ENCODE assay signal across 9 cellular contexts in the genomic region with DNA sequence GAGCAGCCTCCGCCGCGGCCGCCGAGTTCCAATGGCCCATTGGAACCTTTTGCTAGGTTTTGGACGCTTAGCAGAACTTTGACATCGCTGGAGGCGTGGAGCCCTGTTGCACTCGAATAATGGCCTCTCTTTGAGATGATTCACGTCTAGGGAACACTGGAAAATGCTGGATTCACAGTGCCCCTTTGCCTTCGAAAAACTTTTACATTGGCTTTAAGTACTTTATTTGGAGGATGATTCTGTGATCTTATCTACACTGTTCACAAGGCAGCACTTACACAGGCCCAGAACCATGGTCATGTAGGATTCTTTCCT. TPM values are rescaled to one million over a fixed set of nuclear protein-coding genes. Genes with fewer than 3 reads are reported as not detected.
A peak's percentile ranks its signal among the peaks of the same experiment; 100 is the strongest.
DNase-seq lines count a peak whose midpoint lies in the region; ATAC-seq and TF ChIP-seq lines count a peak whose summit lies in the region.
"Had no signal": no experiment of that assay in that cellular context is flagged by ENCODE, and none has a peak within 500 bp of the region (broad histone marks: within the 10 kb centered on the region; RNA-seq: fewer than 3 reads in every experiment).

No MANE protein-coding gene starts in this region.

- ATAC-seq in aorta (ENCODE audit: low FRiP score): no peak

- peak overlapping the region; percentile 84 for H3K9ac ChIP-seq in mesendoderm (ENCODE audit: low read length)

- no peaks in the 10 kb centered on the region for H3K36me3 ChIP-seq in left ventricle myocardium inferior
- no peaks in the 10 kb centered on the region for H3K36me3 ChIP-seq in mesendoderm (ENCODE audit: control insufficient read depth, insufficient read depth, low read length)
- H3K36me3 ChIP-seq in aorta (ENCODE audit: control insufficient read depth in 1 of 2, insufficient read depth in 2 of 2, low read length in 1 of 2): no peaks in the 10 kb centered on the region

- H2BK5ac ChIP-seq in mesendoderm (ENCODE audit: low read length): no peak overlapping the region

- H3K18ac ChIP-seq in mesendoderm (ENCODE audit: low read length): peak overlapping the region; percentile 63

- H3K9me3 Mint-ChIP-seq in chondrocyte (ENCODE audit: low read depth): no peaks in the 10 kb centered on the region
- H3K9me3 Mint-ChIP-seq: activated naive CD4-positive, alpha-beta T cell treated with anti-CD3 and anti-CD28 coated beads for 36 hours had no signal

- TF ChIP-seq CTCF in left ventricle myocardium inferior (IDR thresholded peaks at IDR 0.05; ENCODE audit: borderline replicate concordance): no peak
- TF ChIP-seq CTCF in chondrocyte (IDR thresholded peaks at IDR 0.05): peak; percentile 9

- H3K27ac Mint-ChIP-seq in chondrocyte (ENCODE audit: unreplicated experiment): peak overlapping the region; percentile 74
- H3K27ac Mint-ChIP-seq: activated naive CD4-positive, alpha-beta T cell treated with anti-CD3 and anti-CD28 coated beads for 36 hours had no signal

- H4K5ac ChIP-seq in mesendoderm (ENCODE audit: low read length): no peak overlapping the region

- DNase-seq in left ventricle myocardium inferior: no peak
- DNase-seq in cardiac septum (ENCODE audit: low spot score): no peak
- DNase-seq in chondrocyte (ENCODE audit: low spot score): no peak
- DNase-seq in mesendoderm: no peak
- no peak for DNase-seq in aorta
- DNase-seq in activated gamma-delta T cell treated with Interleukin-2 at 50 U/mL for 16 hours: no peak
- DNase-seq in central memory CD4-positive, alpha-beta T cell: no peak
- no peak for DNase-seq in activated CD8-positive, alpha-beta memory T cell treated with anti-CD3 and anti-CD28 coated beads for 24 hours

- H3K27me3 Mint-ChIP-seq in chondrocyte (ENCODE audit: low read depth): no peaks in the 10 kb centered on the region

- H4K8ac ChIP-seq in mesendoderm (ENCODE audit: low read depth, low read length): no peak overlapping the region

- H3K4me1 Mint-ChIP-seq in chondrocyte (ENCODE audit: low read depth): peaks cover 20% of the 10 kb centered on the region

- no peaks in the 10 kb centered on the region for H3K36me3 Mint-ChIP-seq in chondrocyte (ENCODE audit: low read depth)

- peak overlapping the region; percentile 87 for H3K4me2 ChIP-seq in mesendoderm (ENCODE audit: low read length)

- no peaks in the 10 kb centered on the region for H3K79me2 ChIP-seq in mesendoderm (ENCODE audit: control insufficient read depth, insufficient read depth, low read length)

- peak overlapping the region; percentile 80 for H3K4me3 Mint-ChIP-seq in chondrocyte (ENCODE audit: unreplicated experiment)

- peaks cover 63% of the 10 kb centered on the region for H3K4me1 ChIP-seq in left ventricle myocardium inferior
- H3K4me1 ChIP-seq in mesendoderm (ENCODE audit: control insufficient read depth, low read depth, low read length): no peaks in the 10 kb centered on the region
- no peaks in the 10 kb centered on the region for H3K4me1 ChIP-seq in aorta (ENCODE audit: control insufficient read depth in 1 of 2, insufficient read depth in 2 of 2, low read length in 2 of 2)

- H3K23ac ChIP-seq in mesendoderm (ENCODE audit: low read length): no peak overlapping the region

- no CpG with 5 or more reads among the region's 11 CpGs for WGBS in mesendoderm (ENCODE audit: extremely low coverage, insufficient coverage, low lambda C conversion rate)
- 0% methylated on average over 11 of the region's 11 CpGs for WGBS in aorta, 2 donors

- H3K4ac ChIP-seq in mesendoderm (ENCODE audit: low read depth, low read length): no peak overlapping the region

- no peaks in the 10 kb centered on the region for H3K27me3 ChIP-seq in left ventricle myocardium inferior (ENCODE audit: low read depth)
- no peaks in the 10 kb centered on the region for H3K27me3 ChIP-seq in mesendoderm (ENCODE audit: insufficient read depth, low read length, poor library complexity)
- H3K27me3 ChIP-seq in aorta (ENCODE audit: control insufficient read depth in 1 of 2, insufficient read depth in 2 of 2, low read length in 1 of 2): no peaks in the 10 kb centered on the region

- peak overlapping the region; percentile 84 for H3K4me3 ChIP-seq in left ventricle myocardium inferior
- H3K4me3 ChIP-seq in mesendoderm (ENCODE audit: low read length): peak overlapping the region; percentile 76
- peak overlapping the region; percentile 70 to 92 for H3K4me3 ChIP-seq in aorta (ENCODE audit: low read length in 2 of 2)

- H3K79me1 ChIP-seq in mesendoderm (ENCODE audit: low read length): no peaks in the 10 kb centered on the region

- no peak overlapping the region for H2BK120ac ChIP-seq in mesendoderm (ENCODE audit: low read depth, low read length)

- H3K27ac ChIP-seq in left ventricle myocardium inferior (replicated peaks) (peak overlapping the region; percentile 98), mesendoderm (ENCODE audit: low read depth, low read length) (peak overlapping the region; percentile 61), aorta (ENCODE audit: low read depth in 1 of 2, low read length in 2 of 2) (peak overlapping the region; percentile 72 to 88)

- no peak overlapping the region for H2BK15ac ChIP-seq in mesendoderm (replicated peaks; ENCODE audit: low read depth)

- H3K9me3 ChIP-seq in left ventricle myocardium inferior (replicated peaks) (no peaks in the 10 kb centered on the region), aorta (ENCODE audit: control insufficient read depth, low read length) (no peaks in the 10 kb centered on the region)

- no peak overlapping the region for H2AK5ac ChIP-seq in mesendoderm (ENCODE audit: low read length)

- peak overlapping the region; percentile 94 for H3K56ac ChIP-seq in mesendoderm (ENCODE audit: low read length)

- intact Hi-C loops in left ventricle myocardium inferior (cut with micrococcal nuclease) (no loop called here), cardiac septum (cut with DNase I) (loop anchor here (2.0 to 10.0 kb wide), 3 partner anchors 55 to 308 kb away; a partner anchor contains a TSS), aorta (cut with DNase I) (loop anchor here (2.0 to 5.0 kb wide), 4 partner anchors 50 to 330 kb away; a partner anchor contains a TSS)

RNA-seq across cellular contexts. Expression of a gene that starts 0.5 kb away (rescaled TPM):
- total RNA-seq in left ventricle myocardium inferior: 47.5 TPM
- total RNA-seq in cardiac septum: 40.0 TPM
- 104 to 125 TPM (median 122 TPM) in 3 replicates for total RNA-seq in chondrocyte
- 6.2 TPM for polyA plus RNA-seq in mesendoderm (2013, experiment 1 of 2)
- 5.8 TPM for polyA plus RNA-seq in mesendoderm (2013, experiment 2 of 2)
- total RNA-seq in aorta: 10 to 100 TPM; 52.5 to 71.1 TPM
- 10 to 100 TPM; 59.9 to 71.7 TPM for polyA plus RNA-seq in aorta
- total RNA-seq: activated naive CD4-positive, alpha-beta T cell treated with anti-CD3 and anti-CD28 coated beads for 36 hours had no signal

RNA-seq across cellular contexts. Expression of a gene that starts 52.0 kb away (rescaled TPM):
- total RNA-seq in left ventricle myocardium inferior (0.47 TPM), cardiac septum (1.6 TPM), chondrocyte (0.49 to 0.89 TPM (median 0.70 TPM) in 3 replicates), aorta (10 to 100 TPM; 26.8 to 40.5 TPM)
- polyA plus RNA-seq in mesendoderm (2013, experiment 1 of 2): 0.25 TPM
- polyA plus RNA-seq in mesendoderm (2013, experiment 2 of 2): 0.14 TPM
- 10 to 100 TPM in 1 of 2 donors, 1 to 10 TPM in 1; 7.4 to 30.6 TPM for polyA plus RNA-seq in aorta
- total RNA-seq: activated naive CD4-positive, alpha-beta T cell treated with anti-CD3 and anti-CD28 coated beads for 36 hours had no signal

Comparison
In these comparisons a context has a peak if more than half of its experiments do, and no peak if none do; other contexts are left out.
1. RNA of a gene that starts 52.0 kb away (total RNA-seq): 26.8 to 40.5 TPM in aorta; 1.6 TPM in cardiac septum (single experiment), 0.49 to 0.89 TPM in chondrocyte and 0.47 TPM in left ventricle myocardium inferior (single experiment); every median in the first group is over 10 times any median in the second.
2. Peak in every context shown above with its lines, with median percentiles within 50 percentile points of each other: H3K27ac ChIP-seq and H3K4me3 ChIP-seq.